15 cellular contexts compared by ENCODE assay signal in the genomic region with DNA sequence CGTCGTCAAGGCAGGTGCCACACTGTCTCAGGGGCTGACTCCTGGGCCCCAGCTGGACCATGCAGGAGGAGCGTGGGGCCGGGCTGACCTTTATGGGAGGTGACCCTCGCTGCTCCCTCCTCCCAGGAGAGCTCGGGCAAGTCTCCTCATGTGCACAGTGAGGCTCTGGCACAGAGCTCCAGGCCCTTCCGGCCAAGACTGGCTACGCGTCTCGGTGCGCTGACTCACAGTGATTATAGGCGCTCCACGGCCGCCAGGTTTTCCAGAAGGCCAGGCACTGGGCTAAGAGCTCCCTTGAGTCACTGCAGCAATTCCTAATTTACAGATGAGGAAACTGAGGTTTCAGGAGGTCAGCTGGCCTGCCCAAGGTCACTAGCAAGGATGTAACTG. TPM values are rescaled to one million over a fixed set of nuclear protein-coding genes. Genes with fewer than 3 reads are reported as not detected.
A peak's percentile ranks its signal among the peaks of the same experiment; 100 is the strongest.
DNase-seq lines count a peak whose midpoint lies in the region; ATAC-seq and TF ChIP-seq lines count a peak whose summit lies in the region.
"Had no signal": no experiment of that assay in that cellular context is flagged by ENCODE, and none has a peak within 500 bp of the region (broad histone marks: within the 10 kb centered on the region; RNA-seq: fewer than 3 reads in every experiment).

No MANE protein-coding gene starts in this region.

- H3K9me3 Mint-ChIP-seq in osteocyte (ENCODE audit: unreplicated experiment): no peaks in the 10 kb centered on the region
- H3K9me3 Mint-ChIP-seq: activated T-cell treated with anti-CD3 and anti-CD28 coated beads, Interleukin-2, amount 50 U/mL, for 24 hours; H9 had no signal

- peaks cover 27% of the 10 kb centered on the region for H3K79me2 ChIP-seq in fibroblast of lung (ENCODE audit: control insufficient read depth, insufficient read depth, low read length)

- peak; percentile 36 for DNase-seq in EL
- peak; percentile 67 to 95 for DNase-seq in fibroblast of lung (ENCODE audit: low read depth in 2 of 2)
- no peak for DNase-seq in osteocyte (ENCODE audit: extremely low spot score, unreplicated experiment)
- no peak for DNase-seq in NCI-H748 treated with DMSO at 0.1 percent for 48 hours (lab: John Stamatoyannopoulos, UW)
- no peak for DNase-seq in activated gamma-delta T cell (lab: John Stamatoyannopoulos, UW)
- no peak for DNase-seq in T-helper 1 cell
- DNase-seq: activated T-cell treated with anti-CD3 and anti-CD28 coated beads, Interleukin-2, amount 50 U/mL, for 24 hours; COR-L47; effector CD8-positive, alpha-beta T cell; H9; NCI-H2081 treated with DMSO at 0.1 percent for 48 hours had no signal

- no peak overlapping the region for H3K4me3 Mint-ChIP-seq in osteocyte (ENCODE audit: unreplicated experiment)
- H3K4me3 Mint-ChIP-seq: activated T-cell treated with anti-CD3 and anti-CD28 coated beads, Interleukin-2, amount 50 U/mL, for 24 hours; H9; T-helper 17 cell had no signal

- H3K9me3 ChIP-seq in fibroblast of lung (ENCODE audit: control insufficient read depth, insufficient read depth, low read depth, low read length): no peaks in the 10 kb centered on the region
- H3K9me3 ChIP-seq: thoracic aorta had no signal

- H3K27ac Mint-ChIP-seq in osteocyte (ENCODE audit: unreplicated experiment): peak overlapping the region; percentile 23
- H3K27ac Mint-ChIP-seq: activated T-cell treated with anti-CD3 and anti-CD28 coated beads, Interleukin-2, amount 50 U/mL, for 24 hours; T-helper 17 cell had no signal

- no peaks in the 10 kb centered on the region for H4K20me1 ChIP-seq in fibroblast of lung (ENCODE audit: control insufficient read depth, extremely low read depth, insufficient read depth, low read length)

- H3K9ac ChIP-seq in fibroblast of lung (ENCODE audit: insufficient read depth, low read length): no peak overlapping the region

- peaks cover 5% of the 10 kb centered on the region for H3K36me3 Mint-ChIP-seq in osteocyte (ENCODE audit: unreplicated experiment)

- H3K4me1 Mint-ChIP-seq in osteocyte (ENCODE audit: unreplicated experiment): peaks cover 18% of the 10 kb centered on the region
- H3K4me1 Mint-ChIP-seq: T-helper 17 cell had no signal

- no peak overlapping the region for H2AFZ ChIP-seq in fibroblast of lung (ENCODE audit: low read length)

- no peaks in the 10 kb centered on the region for H3K27me3 ChIP-seq in fibroblast of lung (ENCODE audit: control insufficient read depth, insufficient read depth, low read length)

- H3K4me3 ChIP-seq in fibroblast of lung (replicated peaks in 1 of 4; ENCODE audit: control extremely low read depth in 1 of 4, insufficient read depth in 1 of 4, low read depth in 3 of 4, low read length in 4 of 4): no peak overlapping the region
- H3K4me3 ChIP-seq: thoracic aorta had no signal

- no peak for TF ChIP-seq CTCF in fibroblast of lung (conservative IDR thresholded peaks at IDR 0.05 in 1 of 2, IDR thresholded peaks at IDR 0.05 in 1 of 2; ENCODE audit: low read depth in 1 of 2, low read length in 2 of 2)
- no peak for TF ChIP-seq CTCF in osteocyte (IDR thresholded peaks at IDR 0.05)

- peak; percentile 98 for ATAC-seq in SK-N-SH treated with all-trans-retinoic acid at 6 μM for 48 hours
- no peak for ATAC-seq in HG03442 (IDR thresholded peaks at IDR 0.05; ENCODE audit: unreplicated experiment)

- no peaks in the 10 kb centered on the region for H3K27me3 Mint-ChIP-seq in osteocyte (ENCODE audit: unreplicated experiment)
- H3K27me3 Mint-ChIP-seq: activated T-cell treated with anti-CD3 and anti-CD28 coated beads, Interleukin-2, amount 50 U/mL, for 24 hours; T-helper 17 cell had no signal

- no peak overlapping the region for H3K4me2 ChIP-seq in fibroblast of lung (ENCODE audit: extremely low read depth, insufficient read depth, low read length)

- H3K27ac ChIP-seq in fibroblast of lung (ENCODE audit: insufficient read depth, low read length): no peak overlapping the region
- H3K27ac ChIP-seq: thoracic aorta had no signal

- H3K36me3 ChIP-seq in fibroblast of lung (ENCODE audit: control insufficient read depth, insufficient read depth, low read length): no peaks in the 10 kb centered on the region
- H3K36me3 ChIP-seq: thoracic aorta had no signal

- peaks cover 4% of the 10 kb centered on the region for H3K4me1 ChIP-seq in fibroblast of lung (ENCODE audit: control insufficient read depth, extremely low read depth, insufficient read depth, low read length)

TF ChIP-seq in SK-N-SH treated with all-trans-retinoic acid at 6 μM for 48 hours, 23 proteins besides CTCF, POLR2A, EP300 and RAD21:
- 0 out of 2 replicates have a peak, but pooled peaks have one; percentile 14 for TF ChIP-seq CREB5 (CRISPR knock-in tag; IDR thresholded peaks at IDR 0.05; ENCODE audit: low read depth)
- TF ChIP-seq ZFP3 (CRISPR knock-in tag; IDR thresholded peaks at IDR 0.05): peak; percentile 77
- no peak for TF ChIP-seq BACH2 (CRISPR knock-in tag; IDR thresholded peaks at IDR 0.05; ENCODE audit: borderline replicate concordance)
- no peak for TF ChIP-seq GLIS3 (CRISPR knock-in tag; IDR thresholded peaks at IDR 0.05)
- peak; percentile 24; the same call in 1 of the 2 replicates for TF ChIP-seq ISL1 (CRISPR knock-in tag; IDR thresholded peaks at IDR 0.05)
- no peak for TF ChIP-seq ZNF565 (CRISPR knock-in tag; conservative IDR thresholded peaks at IDR 0.05; ENCODE audit: low read depth)
- no peak for TF ChIP-seq SNAI2 (CRISPR knock-in tag; IDR thresholded peaks at IDR 0.05)
- TF ChIP-seq OSR1 (CRISPR knock-in tag; IDR thresholded peaks at IDR 0.05): no peak

RNA-seq across cellular contexts. Expression of gene VAV2, which starts 47.4 kb away (rescaled TPM):
- 15.2 and 17.7 TPM in 2 replicates for total RNA-seq in fibroblast of lung
- 13.7 and 14.9 TPM in 2 replicates for polyA plus RNA-seq in fibroblast of lung
- polyA plus RNA-seq in fibroblast of lung (2012): 17.3 and 18.1 TPM in 2 replicates
- 25.0 and 30.8 TPM in 2 replicates for polyA minus RNA-seq in fibroblast of lung (ENCODE audit: low replicate concordance)
- total RNA-seq in osteocyte: 21.5 and 24.4 TPM in 2 replicates

Comparison
In these comparisons a context has a peak if more than half of its experiments do, and no peak if none do; other contexts are left out.
1. DNase-seq: peak in EL (single experiment) and fibroblast of lung (2 of 2); none in osteocyte (single experiment), NCI-H748 treated with DMSO at 0.1 percent for 48 hours (single experiment), activated gamma-delta T cell (single experiment) and T-helper 1 cell (0 of 5).